17 cellular contexts compared by ENCODE assay signal in the genomic region with DNA sequence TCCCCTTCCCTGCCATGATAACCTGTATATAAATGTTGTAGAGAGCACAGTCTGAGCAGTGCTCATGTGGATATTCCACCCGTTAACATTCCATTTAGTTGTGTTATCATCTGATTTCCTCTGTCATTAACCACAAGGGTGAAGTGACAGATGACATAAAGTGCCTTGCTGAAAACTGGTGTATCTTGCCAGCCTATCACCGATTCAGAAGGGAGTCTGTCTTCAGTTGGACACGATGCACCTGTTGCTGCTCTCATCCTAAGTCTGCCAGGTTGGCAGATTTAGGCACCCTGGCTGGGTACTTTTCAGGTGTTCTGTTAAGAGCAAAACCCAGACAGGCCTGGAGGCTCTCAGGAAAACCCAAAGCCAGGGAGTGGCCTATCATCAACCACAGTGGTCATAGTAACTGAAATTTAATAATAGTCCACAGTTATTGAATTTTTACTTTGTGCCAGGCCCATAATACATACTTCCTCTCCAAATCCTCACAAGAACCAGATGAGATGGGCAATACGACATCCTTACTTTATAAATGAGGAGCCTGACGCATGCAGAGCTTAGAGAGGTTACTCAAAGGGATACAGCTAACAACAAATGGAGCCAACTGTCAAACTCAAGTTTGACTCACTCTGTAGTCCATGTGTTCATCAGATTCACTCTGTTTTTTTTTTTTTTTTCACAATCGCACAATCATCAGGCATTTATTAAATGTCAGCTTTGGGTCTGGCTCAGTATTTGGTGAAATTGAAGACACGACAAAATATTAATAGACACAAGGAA.
DNase-seq lines count a peak whose midpoint lies in the region; ATAC-seq and TF ChIP-seq lines count a peak whose summit lies in the region.
"Had no signal": no experiment of that assay in that cellular context is flagged by ENCODE, and none has a peak within 500 bp of the region (broad histone marks: within the 10 kb centered on the region; RNA-seq: fewer than 3 reads in every experiment).

No MANE protein-coding gene starts in this region.

- H2AFZ ChIP-seq in neuronal stem cell (ENCODE audit: low read length): peak overlapping the region; percentile 79
- H2AFZ ChIP-seq: PC-9 had no signal

- H3K36me3 Mint-ChIP-seq in endothelial cell (ENCODE audit: low read depth, unreplicated experiment): no peaks in the 10 kb centered on the region
- H3K36me3 Mint-ChIP-seq in naive thymus-derived CD8-positive, alpha-beta T cell: peaks cover 0 to 12% (median 2%) of the 10 kb centered on the region in 3 donors

- no peak overlapping the region for H2BK15ac ChIP-seq in neuronal stem cell (ENCODE audit: low read length)

- no peak overlapping the region for H3K18ac ChIP-seq in neuronal stem cell (ENCODE audit: low read length)

- H4K8ac ChIP-seq in neuronal stem cell (ENCODE audit: low read depth, low read length): no peak overlapping the region

- 96% methylated on average over 7 of the region's 7 CpGs for WGBS in HUES64
- no CpG with 5 or more reads among the region's 7 CpGs for WGBS in neuronal stem cell (ENCODE audit: extremely low coverage in 2 of 2, insufficient read length in 2 of 2, insufficient replicate concordance in 1 of 2), 2 donors

- peak overlapping the region; percentile 67 to 97 (median 82) for H3K4me2 ChIP-seq in BLaER1 treated with 17β-estradiol and CSF1 and Interleukin-3, amounts not matched to agents 10 nM and 100 nM
- no peak overlapping the region for H3K4me2 ChIP-seq in neuronal stem cell (ENCODE audit: insufficient read depth, low read length, poor library complexity, severe bottlenecking)
- H3K4me2 ChIP-seq: PC-9 had no signal

- no peaks in the 10 kb centered on the region for H3K36me3 ChIP-seq in BLaER1 treated with 17β-estradiol and CSF1 and Interleukin-3, amounts not matched to agents 10 nM and 100 nM
- H3K36me3 ChIP-seq in HUES64 (ENCODE audit: insufficient read depth, low read length) (no peaks in the 10 kb centered on the region), neuronal stem cell (replicated peaks in 1 of 2; ENCODE audit: control insufficient read depth in 2 of 2, insufficient read depth in 2 of 2, low read length in 2 of 2) (peaks cover 0 to 1% of the 10 kb centered on the region in 2 donors)

- no peaks in the 10 kb centered on the region for H4K20me1 ChIP-seq in BLaER1 treated with 17β-estradiol and CSF1 and Interleukin-3, amounts not matched to agents 10 nM and 100 nM

- H3K9me3 ChIP-seq in BLaER1 treated with 17β-estradiol and CSF1 and Interleukin-3, amounts not matched to agents 10 nM and 100 nM (replicated peaks in 1 of 11): peaks cover 10 to 24% (median 18%) of the 10 kb centered on the region in 11 experiments; a peak in 21 of 22 replicates
- H3K9me3 ChIP-seq in HUES64 (ENCODE audit: insufficient read depth, low read depth, low read length) (no peaks in the 10 kb centered on the region), neuronal stem cell (replicated peaks in 1 of 2; ENCODE audit: control insufficient read depth in 2 of 2, insufficient read depth in 1 of 2, low read depth in 1 of 2, low read length in 2 of 2) (peaks cover 0 to 4% of the 10 kb centered on the region in 2 donors)
- H3K9me3 ChIP-seq: Caco-2 had no signal

- TF ChIP-seq CTCF in endothelial cell (IDR thresholded peaks at IDR 0.05; ENCODE audit: unreplicated experiment): no peak

- peaks cover 44% of the 10 kb centered on the region for H3K4me1 Mint-ChIP-seq in endothelial cell (ENCODE audit: unreplicated experiment)
- H3K4me1 Mint-ChIP-seq in naive thymus-derived CD8-positive, alpha-beta T cell: peaks cover 17 to 45% (median 32%) of the 10 kb centered on the region in 4 donors

- no peaks in the 10 kb centered on the region for H3K79me1 ChIP-seq in neuronal stem cell (ENCODE audit: low read depth, low read length)

- H3K4me3 ChIP-seq in BLaER1 treated with 17β-estradiol and CSF1 and Interleukin-3, amounts not matched to agents 10 nM and 100 nM: no peak overlapping the region; a peak in 1 of 20 replicates
- H3K4me3 ChIP-seq in HUES64 (ENCODE audit: low read length) (no peak overlapping the region), neuronal stem cell (ENCODE audit: low read length in 2 of 2) (peak overlapping the region in 1 of 2 donors; percentile 18)
- H3K4me3 ChIP-seq: dorsolateral prefrontal cortex, PC-9 had no signal

- H2AK5ac ChIP-seq in neuronal stem cell (ENCODE audit: low read depth, low read length): no peak overlapping the region

- no peak for ATAC-seq in naive thymus-derived CD8-positive, alpha-beta T cell
- ATAC-seq in HG03196 (IDR thresholded peaks at IDR 0.05; ENCODE audit: unreplicated experiment): no peak

- H3K27me3 Mint-ChIP-seq in endothelial cell (ENCODE audit: unreplicated experiment): peaks cover 5% of the 10 kb centered on the region
- H3K27me3 Mint-ChIP-seq in naive thymus-derived CD8-positive, alpha-beta T cell: no peaks in the 10 kb centered on the region

- no peaks in the 10 kb centered on the region for H3K27me3 ChIP-seq in BLaER1 treated with 17β-estradiol and CSF1 and Interleukin-3, amounts not matched to agents 10 nM and 100 nM
- H3K27me3 ChIP-seq in HUES64 (ENCODE audit: insufficient read depth, low read length): no peaks in the 10 kb centered on the region; the same call in 1 of the 2 replicates
- no peaks in the 10 kb centered on the region for H3K27me3 ChIP-seq in neuronal stem cell (ENCODE audit: control insufficient read depth in 3 of 3, insufficient read depth in 3 of 3, low read depth in 1 of 3, low read length in 3 of 3)
- H3K27me3 ChIP-seq: dorsolateral prefrontal cortex had no signal

- no peak overlapping the region for H4K91ac ChIP-seq in neuronal stem cell (ENCODE audit: low read depth, low read length, poor library complexity)

- POLR2A ChIA-PET in naive thymus-derived CD8-positive, alpha-beta T cell (lab: Charles Lee): no interaction called here

- peak overlapping the region in 3 of 11 experiments; percentile 33 to 68 (median 48); a peak in 1 of 22 replicates for H3K9ac ChIP-seq in BLaER1 treated with 17β-estradiol and CSF1 and Interleukin-3, amounts not matched to agents 10 nM and 100 nM
- H3K9ac ChIP-seq in HUES64 (ENCODE audit: low read depth, low read length): peak overlapping the region; percentile 34; the same call in 1 of the 2 replicates
- H3K9ac ChIP-seq in neuronal stem cell (ENCODE audit: low read depth, low read length, poor library complexity): no peak overlapping the region

- DNase-seq in endothelial cell (ENCODE audit: low spot score) (no peak), neuronal stem cell (ENCODE audit: low spot score) (no peak), dedifferentiated amniotic fluid mesenchymal stem cell (ENCODE audit: extremely low spot score) (no peak), NCI-H1436 treated with DMSO at 0.1 percent for 48 hours (lab: John Stamatoyannopoulos, UW) (no peak)
- no peak for DNase-seq in naive thymus-derived CD8-positive, alpha-beta T cell
- DNase-seq: activated CD4-positive, CD25-positive, alpha-beta regulatory T cell treated with anti-CD3 and anti-CD28 coated beads, Interleukin-2, amount 50 U/mL, for 72 hours; aorta; Caco-2; foreskin melanocyte; KBM-7; NCI-H1694 treated with DMSO at 0.1 percent for 48 hours; NCI-H524; PC-9 had no signal

- H3K23ac ChIP-seq in neuronal stem cell (ENCODE audit: low read depth, low read length, poor library complexity): no peak overlapping the region

- no peak overlapping the region for H2BK12ac ChIP-seq in neuronal stem cell (ENCODE audit: low read length)

- H3K27ac ChIP-seq in BLaER1 treated with 17β-estradiol and CSF1 and Interleukin-3, amounts not matched to agents 10 nM and 100 nM: peak overlapping the region in 6 of 11 experiments; percentile 22 to 69 (median 53); a peak in 8 of 22 replicates
- H3K27ac ChIP-seq in HUES64 (ENCODE audit: low read depth, low read length) (no peak overlapping the region), neuronal stem cell (replicated peaks; ENCODE audit: low read length) (no peak overlapping the region)
- H3K27ac ChIP-seq: PC-9 had no signal

- H2BK5ac ChIP-seq in neuronal stem cell (ENCODE audit: low read length): no peak overlapping the region

- H3K27ac Mint-ChIP-seq in endothelial cell (ENCODE audit: unreplicated experiment): peak overlapping the region; percentile 98
- peak overlapping the region in 1 of 10 donors; percentile 28 for H3K27ac Mint-ChIP-seq in naive thymus-derived CD8-positive, alpha-beta T cell

- H3K9me3 Mint-ChIP-seq in endothelial cell (ENCODE audit: unreplicated experiment): no peaks in the 10 kb centered on the region
- H3K9me3 Mint-ChIP-seq in naive thymus-derived CD8-positive, alpha-beta T cell: peaks cover 0 to 14% (median 3%) of the 10 kb centered on the region in 9 donors

- peaks cover 33 to 82% (median 58%) of the 10 kb centered on the region in 10 experiments for H3K4me1 ChIP-seq in BLaER1 treated with 17β-estradiol and CSF1 and Interleukin-3, amounts not matched to agents 10 nM and 100 nM
- H3K4me1 ChIP-seq in HUES64 (ENCODE audit: insufficient read depth, low read length): peaks cover 22% of the 10 kb centered on the region
- peaks cover 19 to 23% of the 10 kb centered on the region in 2 donors for H3K4me1 ChIP-seq in neuronal stem cell (ENCODE audit: control insufficient read depth in 2 of 2, insufficient read depth in 1 of 2, low read depth in 1 of 2, low read length in 2 of 2)

- no peak overlapping the region for H3K14ac ChIP-seq in neuronal stem cell (ENCODE audit: low read length)

- H2BK120ac ChIP-seq in neuronal stem cell (ENCODE audit: low read depth, low read length): no peak overlapping the region

- no peak overlapping the region for H3K4ac ChIP-seq in neuronal stem cell (ENCODE audit: low read length)

- peak overlapping the region; percentile 53 for H3K4me3 Mint-ChIP-seq in endothelial cell (ENCODE audit: unreplicated experiment)
- no peak overlapping the region for H3K4me3 Mint-ChIP-seq in naive thymus-derived CD8-positive, alpha-beta T cell

Comparison
In these comparisons a context has a peak if more than half of its experiments do, and no peak if none do; other contexts are left out.
1. H3K27ac ChIP-seq: peak in BLaER1 treated with 17β-estradiol and CSF1 and Interleukin-3, amounts not matched to agents 10 nM and 100 nM (6 of 11); none in HUES64 (single experiment) and neuronal stem cell (single experiment).